25 cellular contexts compared by ENCODE assay signal in genomic region chr2:128197059-128197458, GRCh38.
DNase-seq lines count a peak whose midpoint lies in the region; ATAC-seq and TF ChIP-seq lines count a peak whose summit lies in the region.
"Had no signal": no experiment of that assay in that cellular context is flagged by ENCODE, and none has a peak within 500 bp of the region (broad histone marks: within the 10 kb centered on the region; RNA-seq: fewer than 3 reads in every experiment).

No MANE protein-coding gene starts in this region.

- H3K27me3 ChIP-seq in endodermal cell (ENCODE audit: control insufficient read depth, insufficient read depth, low read length, poor library complexity, severe bottlenecking) (no peaks in the 10 kb centered on the region), rectal smooth muscle tissue (ENCODE audit: control insufficient read depth, insufficient read depth, low read length) (no peaks in the 10 kb centered on the region)
- H3K27me3 ChIP-seq: ascending aorta, dorsolateral prefrontal cortex had no signal

- DNase-seq in activated CD4-positive, alpha-beta T cell treated with anti-CD3 and anti-CD28 coated beads, Interleukin-2, amount 10 ng/mL, durations not matched to agents 7 days and 5 days, result no peak
- DNase-seq in activated CD4-positive, alpha-beta T cell treated with anti-CD3 and anti-CD28 coated beads, Interleukin-2, amount 10 ng/mL, durations not matched to agents 24 days and 14 days, result no peak
- no peak for DNase-seq in endodermal cell
- no peak for DNase-seq in stimulated activated CD4-positive, alpha-beta T cell treated with anti-CD3 and anti-CD28 coated beads, Interleukin-1b, Interleukin-23, amount 100 ng/mL, for 48 hours
- DNase-seq: activated CD4-positive, alpha-beta T cell treated with anti-CD3 and anti-CD28 coated beads for 4 hours; activated effector memory CD4-positive, alpha-beta T cell treated with anti-CD3 and anti-CD28 coated beads, Interleukin-2, amount 50 U/mL, for 16 hours; GM23248; HFFc6; hippocampal formation; left ventricle myocardium inferior; NCI-H1417 treated with DMSO at 0.1 percent for 48 hours; nucleus accumbens; SIG-M5; stimulated activated CD4-positive, alpha-beta T cell treated with anti-CD3 and anti-CD28 coated beads, Interleukin-4, amount 100 ng/mL, for 1 hour; stimulated activated naive CD4-positive, alpha-beta T cell treated with Interleukin-2 at 50 U/mL for 16 hours; T-helper 1 cell had no signal

- no peaks in the 10 kb centered on the region for H3K9me3 ChIP-seq in KOPT-K1 (ENCODE audit: insufficient read depth, low read length, poor library complexity, severe bottlenecking)
- H3K9me3 ChIP-seq in endodermal cell (ENCODE audit: control insufficient read depth, low read length), result no peaks in the 10 kb centered on the region
- H3K9me3 ChIP-seq: ascending aorta, left ventricle myocardium inferior had no signal

- intact Hi-C loops in activated CD4-positive, alpha-beta T cell treated with anti-CD3 and anti-CD28 coated beads, Interleukin-2, amount 10 ng/mL, durations not matched to agents 24 days and 14 days (cut with micrococcal nuclease), result no loop called here

- H3K36me3 ChIP-seq in KOPT-K1 (ENCODE audit: insufficient read depth, low read length), result peaks cover 36% of the 10 kb centered on the region
- H3K36me3 ChIP-seq in endodermal cell (ENCODE audit: control insufficient read depth, insufficient read depth, low read length), result no peaks in the 10 kb centered on the region
- no peaks in the 10 kb centered on the region for H3K36me3 ChIP-seq in rectal smooth muscle tissue (ENCODE audit: control insufficient read depth, insufficient read depth, low read length)

- H3K4me3 Mint-ChIP-seq in activated CD4-positive, alpha-beta T cell treated with anti-CD3 and anti-CD28 coated beads, Interleukin-2, amount 10 ng/mL, durations not matched to agents 7 days and 5 days, result no peak overlapping the region
- H3K4me3 Mint-ChIP-seq in activated CD4-positive, alpha-beta T cell treated with anti-CD3 and anti-CD28 coated beads, Interleukin-2, amount 10 ng/mL, durations not matched to agents 24 days and 14 days, result no peak overlapping the region
- H3K4me3 Mint-ChIP-seq in endodermal cell, result no peak overlapping the region
- H3K4me3 Mint-ChIP-seq: central memory CD8-positive, alpha-beta T cell; type B pancreatic cell had no signal

- WGBS in endodermal cell (ENCODE audit: insufficient coverage in 1 of 2, insufficient read length in 1 of 2), 2 experiments, result 96 to 97% methylated on average over 4 to 8 of the region's 8 CpGs

- H3K27ac ChIP-seq in KOPT-K1 (ENCODE audit: low read depth, low read length, poor library complexity, severe bottlenecking) (peak overlapping the region; percentile 17), endodermal cell (ENCODE audit: low read depth, low read length) (no peak overlapping the region), rectal smooth muscle tissue (ENCODE audit: low read depth, low read length) (peak overlapping the region; percentile 56)
- H3K27ac ChIP-seq: ascending aorta, GM23248, HL-60 had no signal

- H3K4me1 Mint-ChIP-seq in activated CD4-positive, alpha-beta T cell treated with anti-CD3 and anti-CD28 coated beads, Interleukin-2, amount 10 ng/mL, durations not matched to agents 7 days and 5 days, result peaks cover 30% of the 10 kb centered on the region
- H3K4me1 Mint-ChIP-seq in activated CD4-positive, alpha-beta T cell treated with anti-CD3 and anti-CD28 coated beads, Interleukin-2, amount 10 ng/mL, durations not matched to agents 24 days and 14 days, result peaks cover 20% of the 10 kb centered on the region
- peaks cover 21% of the 10 kb centered on the region for H3K4me1 Mint-ChIP-seq in endodermal cell

- H3K4me1 ChIP-seq in endodermal cell (ENCODE audit: control insufficient read depth, insufficient read depth, low read length) (peaks cover 5% of the 10 kb centered on the region), rectal smooth muscle tissue (ENCODE audit: control insufficient read depth, insufficient read depth, low read length) (peaks cover 6% of the 10 kb centered on the region)
- H3K4me1 ChIP-seq: ascending aorta had no signal

- ATAC-seq in HG03175 (IDR thresholded peaks at IDR 0.05; ENCODE audit: unreplicated experiment) (no peak), HG03045 (IDR thresholded peaks at IDR 0.05; ENCODE audit: unreplicated experiment) (no peak)

- CTCF ChIA-PET in activated CD4-positive, alpha-beta T cell treated with anti-CD3 and anti-CD28 coated beads, Interleukin-2, amount 10 ng/mL, durations not matched to agents 7 days and 5 days (lab: Charles Lee), result no interaction called here

- peak overlapping the region; percentile 13 for H3K27ac Mint-ChIP-seq in activated CD4-positive, alpha-beta T cell treated with anti-CD3 and anti-CD28 coated beads, Interleukin-2, amount 10 ng/mL, durations not matched to agents 7 days and 5 days
- H3K27ac Mint-ChIP-seq in activated CD4-positive, alpha-beta T cell treated with anti-CD3 and anti-CD28 coated beads, Interleukin-2, amount 10 ng/mL, durations not matched to agents 24 days and 14 days, result no peak overlapping the region
- H3K27ac Mint-ChIP-seq in endodermal cell, result peak overlapping the region; percentile 38

- TF ChIP-seq CTCF in endodermal cell (conservative IDR thresholded peaks at IDR 0.05), result no peak

- no peaks in the 10 kb centered on the region for H3K9me3 Mint-ChIP-seq in activated CD4-positive, alpha-beta T cell treated with anti-CD3 and anti-CD28 coated beads, Interleukin-2, amount 10 ng/mL, durations not matched to agents 7 days and 5 days
- no peaks in the 10 kb centered on the region for H3K9me3 Mint-ChIP-seq in activated CD4-positive, alpha-beta T cell treated with anti-CD3 and anti-CD28 coated beads, Interleukin-2, amount 10 ng/mL, durations not matched to agents 24 days and 14 days
- no peaks in the 10 kb centered on the region for H3K9me3 Mint-ChIP-seq in endodermal cell
- H3K9me3 Mint-ChIP-seq: central memory CD8-positive, alpha-beta T cell; HFFc6; type B pancreatic cell had no signal

- H3K9ac ChIP-seq in endodermal cell (ENCODE audit: extremely low read depth, low read length, poor library complexity, severe bottlenecking) (no peak overlapping the region), rectal smooth muscle tissue (ENCODE audit: low read length) (no peak overlapping the region)
- H3K9ac ChIP-seq: GM23248 had no signal

- POLR2A ChIA-PET in activated CD4-positive, alpha-beta T cell treated with anti-CD3 and anti-CD28 coated beads, Interleukin-2, amount 10 ng/mL, durations not matched to agents 7 days and 5 days (lab: Charles Lee), result no interaction called here

- peaks cover 18% of the 10 kb centered on the region for H3K36me3 Mint-ChIP-seq in activated CD4-positive, alpha-beta T cell treated with anti-CD3 and anti-CD28 coated beads, Interleukin-2, amount 10 ng/mL, durations not matched to agents 7 days and 5 days (ENCODE audit: low read depth)
- H3K36me3 Mint-ChIP-seq in activated CD4-positive, alpha-beta T cell treated with anti-CD3 and anti-CD28 coated beads, Interleukin-2, amount 10 ng/mL, durations not matched to agents 24 days and 14 days (ENCODE audit: low read depth), result peaks cover 14% of the 10 kb centered on the region
- H3K36me3 Mint-ChIP-seq in endodermal cell (ENCODE audit: low read depth), result peaks cover 16% of the 10 kb centered on the region

- H3K27me3 Mint-ChIP-seq in activated CD4-positive, alpha-beta T cell treated with anti-CD3 and anti-CD28 coated beads, Interleukin-2, amount 10 ng/mL, durations not matched to agents 7 days and 5 days, result no peaks in the 10 kb centered on the region
- no peaks in the 10 kb centered on the region for H3K27me3 Mint-ChIP-seq in activated CD4-positive, alpha-beta T cell treated with anti-CD3 and anti-CD28 coated beads, Interleukin-2, amount 10 ng/mL, durations not matched to agents 24 days and 14 days
- no peaks in the 10 kb centered on the region for H3K27me3 Mint-ChIP-seq in endodermal cell (ENCODE audit: insufficient read depth)
- H3K27me3 Mint-ChIP-seq: central memory CD8-positive, alpha-beta T cell; type B pancreatic cell had no signal

- H3K4me3 ChIP-seq in endodermal cell (ENCODE audit: low read length) (no peak overlapping the region), rectal smooth muscle tissue (ENCODE audit: low read length) (no peak overlapping the region)
- H3K4me3 ChIP-seq: ascending aorta, GM23248, left ventricle myocardium inferior had no signal
